In genomic region chr13:98990701-98991100, GRCh38 we compare ENCODE assay signal across 18 cellular contexts.
"Had no signal": no experiment of that assay in that cellular context is flagged by ENCODE, and none has a peak within 500 bp of the region (broad histone marks: within the 10 kb centered on the region; RNA-seq: fewer than 3 reads in every experiment).

No MANE protein-coding gene starts in this region.

- H3K9me3 ChIP-seq: adrenal gland, ovary, sigmoid colon, spleen, thyroid gland had no signal

- H3K36me3 Mint-ChIP-seq: stimulated activated naive B cell treated with anti-CD40 and anti-IgM and Interleukin-4, amounts not matched to agents 10 μg/mL and 1 μg/mL and 100 μg/mL, for 72 hours had no signal

- H3K27ac ChIP-seq: adrenal gland, ovary, sigmoid colon, spleen, thyroid gland had no signal

- H3K9me3 Mint-ChIP-seq: activated CD4-positive, alpha-beta T cell treated with anti-CD3 and anti-CD28 coated beads, Interleukin-2, amount 10 ng/mL, durations not matched to agents 7 days and 5 days; activated naive CD4-positive, alpha-beta T cell treated with anti-CD3 and anti-CD28 coated beads, Interleukin-2, amount 50 U/mL, for 72 hours; activated T-cell treated with anti-CD3 and anti-CD28 coated beads, Interleukin-2, amount 50 U/mL, for 72 hours; effector memory CD8-positive, alpha-beta T cell; stimulated activated naive B cell treated with anti-CD40 and anti-IgM and Interleukin-4, amounts not matched to agents 10 μg/mL and 1 μg/mL and 100 μg/mL, for 72 hours had no signal

- H3K36me3 ChIP-seq: adrenal gland, ovary, sigmoid colon, spleen, thyroid gland had no signal

- H3K4me3 Mint-ChIP-seq: activated CD4-positive, alpha-beta T cell treated with anti-CD3 and anti-CD28 coated beads, Interleukin-2, amount 10 ng/mL, durations not matched to agents 7 days and 5 days; effector memory CD8-positive, alpha-beta T cell; stimulated activated naive B cell treated with anti-CD40 and anti-IgM and Interleukin-4, amounts not matched to agents 10 μg/mL and 1 μg/mL and 100 μg/mL, for 72 hours had no signal

- H3K4me1 ChIP-seq: adrenal gland, spleen had no signal

- H3K27me3 Mint-ChIP-seq: activated CD4-positive, alpha-beta T cell treated with anti-CD3 and anti-CD28 coated beads, Interleukin-2, amount 10 ng/mL, durations not matched to agents 7 days and 5 days; effector memory CD8-positive, alpha-beta T cell; stimulated activated naive B cell treated with anti-CD40 and anti-IgM and Interleukin-4, amounts not matched to agents 10 μg/mL and 1 μg/mL and 100 μg/mL, for 72 hours had no signal

- DNase-seq: activated CD4-positive, alpha-beta T cell treated with anti-CD3 and anti-CD28 coated beads, Interleukin-2, amount 10 ng/mL, durations not matched to agents 7 days and 5 days; activated CD8-positive, alpha-beta memory T cell treated with anti-CD3 and anti-CD28 coated beads, Interleukin-2, amount 50 U/mL, for 4 hours; activated gamma-delta T cell; activated T-cell treated with anti-CD3 and anti-CD28 coated beads, Interleukin-2, amount 50 U/mL, for 72 hours; adrenal gland; effector memory CD8-positive, alpha-beta T cell; foreskin fibroblast; hippocampal formation; ovary; sigmoid colon; spleen; stimulated activated CD4-positive, alpha-beta T cell treated with anti-CD3 and anti-CD28 coated beads, Interleukin-4, amount 100 ng/mL, for 4 hours; stimulated activated naive B cell treated with anti-CD40 and anti-IgM and Interleukin-4, amounts not matched to agents 10 μg/mL and 1 μg/mL and 100 μg/mL, for 72 hours; T-helper 1 cell; T-helper 9 cell; thyroid gland had no signal

- H3K27me3 ChIP-seq: adrenal gland, ovary, sigmoid colon, spleen, thyroid gland had no signal

- H3K27ac Mint-ChIP-seq: activated CD4-positive, alpha-beta T cell treated with anti-CD3 and anti-CD28 coated beads, Interleukin-2, amount 10 ng/mL, durations not matched to agents 7 days and 5 days; activated naive CD4-positive, alpha-beta T cell treated with anti-CD3 and anti-CD28 coated beads, Interleukin-2, amount 50 U/mL, for 72 hours; activated T-cell treated with anti-CD3 and anti-CD28 coated beads, Interleukin-2, amount 50 U/mL, for 72 hours; effector memory CD8-positive, alpha-beta T cell; stimulated activated naive B cell treated with anti-CD40 and anti-IgM and Interleukin-4, amounts not matched to agents 10 μg/mL and 1 μg/mL and 100 μg/mL, for 72 hours had no signal

- H3K4me3 ChIP-seq: adrenal gland, ovary, sigmoid colon, spleen, thyroid gland had no signal

- FAIRE-seq: urothelium cell line had no signal
